Comparison of ENCODE assay signal across 2 cellular contexts in genomic region chr3:142075656-142076055, GRCh38.
DNase-seq lines count a peak whose midpoint lies in the region; ATAC-seq, FAIRE-seq and TF ChIP-seq lines count a peak whose summit lies in the region.
"Not testable (repeated sequence)": the region's sequence is repeated elsewhere in the genome, so short reads cannot be mapped to it uniquely, and the experiment has no call there.

No MANE protein-coding gene starts in this region.

- not testable (repeated sequence) for H4K20me1 ChIP-seq in HepG2 (ENCODE audit: insufficient read depth, low read length)

- not testable (repeated sequence) for H3K27me3 ChIP-seq in HepG2 (ENCODE audit: control insufficient read depth in 1 of 2, insufficient read depth in 2 of 2, low read length in 2 of 2); trophoblast cell (ENCODE audit: insufficient read depth, low read length)

- H3K9ac ChIP-seq in HepG2 (ENCODE audit: insufficient read depth, low read depth, low read length); trophoblast cell (ENCODE audit: low read length): not testable (repeated sequence)

- POLR2A ChIA-PET in HepG2 (lab: Yijun Ruan, JAX) = not testable (repeated sequence)

- H3K36me3 ChIP-seq in HepG2 (replicated peaks in 1 of 2; ENCODE audit: control insufficient read depth in 1 of 2, insufficient read depth in 2 of 2, low read length in 2 of 2); trophoblast cell (ENCODE audit: control insufficient read depth in 1 of 2, insufficient read depth in 2 of 2, low read length in 2 of 2): not testable (repeated sequence)

- not testable (repeated sequence) for H3K4me3 ChIP-seq in HepG2 (replicated peaks in 1 of 3; ENCODE audit: insufficient read depth in 1 of 3, low read depth in 2 of 3, low read length in 3 of 3); trophoblast cell (ENCODE audit: low read depth, low read length)

- not testable (repeated sequence) for H3K4ac ChIP-seq in trophoblast cell (ENCODE audit: low read depth, low read length)

- not testable (repeated sequence) for TF ChIP-seq EP300 in HepG2 (IDR thresholded peaks at IDR 0.05; ENCODE audit: low read depth in 2 of 2, low read length in 2 of 2); HepG2 (CRISPR knock-in tag; IDR thresholded peaks at IDR 0.05; ENCODE audit: borderline replicate concordance)

- not testable (repeated sequence) for TF ChIP-seq CTCF in HepG2 (CRISPR knock-in tag; IDR thresholded peaks at IDR 0.05)

- H4K12ac ChIP-seq in trophoblast cell (ENCODE audit: low read depth, low read length) = not testable (repeated sequence)

- not testable (repeated sequence) for H2BK5ac ChIP-seq in trophoblast cell (ENCODE audit: low read depth, low read length, poor library complexity)

- intact Hi-C loops in HepG2 (cut with micrococcal nuclease; ENCODE audit: unreplicated experiment) = not testable (repeated sequence)

- H3K9me3 ChIP-seq in HepG2 (ENCODE audit: low read length); trophoblast cell (ENCODE audit: insufficient read depth, low read depth, low read length): not testable (repeated sequence)

- H3K4me1 ChIP-seq in HepG2 (ENCODE audit: insufficient read depth, low read length); trophoblast cell (ENCODE audit: control insufficient read depth in 1 of 2, insufficient read depth in 2 of 2, low read length in 2 of 2): not testable (repeated sequence)

- TF ChIP-seq RAD21 in HepG2 (CRISPR knock-in tag; IDR thresholded peaks at IDR 0.05) = not testable (repeated sequence)

- not testable (repeated sequence) for H2AFZ ChIP-seq in HepG2 (ENCODE audit: low read length); trophoblast cell (ENCODE audit: insufficient read depth, low read length, poor library complexity)

- H3K4me2 ChIP-seq in HepG2 (ENCODE audit: low read depth, low read length); trophoblast cell (ENCODE audit: low read length): not testable (repeated sequence)

- not testable (repeated sequence) for H3K14ac ChIP-seq in trophoblast cell (ENCODE audit: low read length)

- H2BK12ac ChIP-seq in trophoblast cell (ENCODE audit: low read length) = not testable (repeated sequence)

- H3K27ac ChIP-seq in HepG2 (ENCODE audit: extremely low read length, insufficient read depth, low read length); trophoblast cell (ENCODE audit: low read depth, low read length): not testable (repeated sequence)

- DNase-seq in HepG2 (ENCODE audit: low spot score) = peak; percentile 34
- DNase-seq in trophoblast cell = peak; percentile 56 to 73

- in situ Hi-C loops in HepG2 (cut with HindIII; ENCODE audit: extremely low pct_ligation_motif_present, low pct_unique_long_range_greater_than_20kb) = not testable (repeated sequence)

- peak; percentile 79 for ATAC-seq in HepG2

- H3K79me1 ChIP-seq in trophoblast cell (ENCODE audit: low read length) = not testable (repeated sequence)

- not testable (repeated sequence) for TF ChIP-seq POLR2A in HepG2 (IDR thresholded peaks at IDR 0.05; ENCODE audit: insufficient read depth in 1 of 2, low read depth in 2 of 2, low read length in 2 of 2)

- H2AK5ac ChIP-seq in trophoblast cell (ENCODE audit: low read length) = not testable (repeated sequence)

- H3K23ac ChIP-seq in trophoblast cell (ENCODE audit: low read length) = not testable (repeated sequence)

- not testable (repeated sequence) for H3K79me2 ChIP-seq in HepG2 (ENCODE audit: insufficient read depth, low read length); trophoblast cell (ENCODE audit: control insufficient read depth, insufficient read depth, low read length, poor library complexity)

- CTCF ChIA-PET in HepG2 (lab: Yijun Ruan, JAX; ENCODE audit: low intra/inter-chr PET ratio, low total read pairs) = not testable (repeated sequence)

- not testable (repeated sequence) for H4K91ac ChIP-seq in trophoblast cell (ENCODE audit: low read depth, low read length)

- H4K8ac ChIP-seq in trophoblast cell (ENCODE audit: low read depth, low read length) = not testable (repeated sequence)

- H2BK120ac ChIP-seq in trophoblast cell (ENCODE audit: insufficient read depth, low read length, poor library complexity) = not testable (repeated sequence)

- FAIRE-seq in HepG2 (lab: Jason Lieb, UNC) = not testable (repeated sequence)

- WGBS in HepG2 (ENCODE audit: low lambda C conversion rate) = 94% methylated on average over 4 of the region's 4 CpGs
- no CpG with 5 or more reads among the region's 4 CpGs for WGBS in trophoblast cell (ENCODE audit: extremely low coverage, insufficient coverage, insufficient read length)

- not testable (repeated sequence) for BruUV-seq in HepG2 (replicated peaks; lab: Mats Ljungman, UMichigan)

- not testable (repeated sequence) for H3K18ac ChIP-seq in trophoblast cell (ENCODE audit: low read length)

TF ChIP-seq in HepG2, 621 proteins besides CTCF, POLR2A, EP300 and RAD21:
- TF ChIP-seq ZNF362 (CRISPR knock-in tag; IDR thresholded peaks at IDR 0.05; ENCODE audit: borderline replicate concordance) (peak; percentile 80), ZNF121 (CRISPR knock-in tag; IDR thresholded peaks at IDR 0.05) (peak; percentile 81), ZNF770 (CRISPR knock-in tag; IDR thresholded peaks at IDR 0.05) (peak; percentile 58), ZNF460 (CRISPR knock-in tag; IDR thresholded peaks at IDR 0.05; ENCODE audit: borderline replicate concordance) (peak; percentile 66), NR2F6 (CRISPR knock-in tag; IDR thresholded peaks at IDR 0.05) (peak; percentile 63)
- TF ChIP-seq NR2F6 (IDR thresholded peaks at IDR 0.05) = not testable (repeated sequence)
